31 cellular contexts compared by ENCODE assay signal in genomic region chr21:16554522-16554921, GRCh38.
A peak's percentile ranks its signal among the peaks of the same experiment; 100 is the strongest.
DNase-seq lines count a peak whose midpoint lies in the region; ATAC-seq and TF ChIP-seq lines count a peak whose summit lies in the region.
"Had no signal": no experiment of that assay in that cellular context is flagged by ENCODE, and none has a peak within 500 bp of the region (broad histone marks: within the 10 kb centered on the region; RNA-seq: fewer than 3 reads in every experiment).

No MANE protein-coding gene starts in this region.

- H3K4me1 Mint-ChIP-seq in H9 (peaks cover 11 to 15% of the 10 kb centered on the region in 2 experiments), nephron progenitor cell (no peaks in the 10 kb centered on the region)
- H3K4me1 Mint-ChIP-seq in activated CD8-positive, alpha-beta T cell treated with anti-CD3 and anti-CD28 coated beads, Interleukin-2, amount 10 ng/mL, durations not matched to agents 7 days and 5 days (ENCODE audit: low read depth): no peaks in the 10 kb centered on the region
- H3K4me1 Mint-ChIP-seq: activated CD4-positive, alpha-beta T cell treated with anti-CD3 and anti-CD28 coated beads, Interleukin-2, amount 10 ng/mL, durations not matched to agents 7 days and 5 days; activated naive CD8-positive, alpha-beta T cell treated with anti-CD3 and anti-CD28 coated beads, Interleukin-2, amount 10 ng/mL, durations not matched to agents 7 days and 5 days had no signal

- H3K4me3 Mint-ChIP-seq in H9: no peak overlapping the region
- H3K4me3 Mint-ChIP-seq in nephron progenitor cell: no peak overlapping the region
- no peak overlapping the region for H3K4me3 Mint-ChIP-seq in activated CD8-positive, alpha-beta T cell treated with anti-CD3 and anti-CD28 coated beads, Interleukin-2, amount 10 ng/mL, durations not matched to agents 7 days and 5 days
- H3K4me3 Mint-ChIP-seq: activated CD4-positive, alpha-beta T cell treated with anti-CD3 and anti-CD28 coated beads, Interleukin-2, amount 10 ng/mL, durations not matched to agents 7 days and 5 days; activated naive CD8-positive, alpha-beta T cell treated with anti-CD3 and anti-CD28 coated beads, Interleukin-2, amount 10 ng/mL, durations not matched to agents 7 days and 5 days; activated T-cell treated with anti-CD3 and anti-CD28 coated beads, Interleukin-2, amount 50 U/mL, for 4 hours; effector memory CD8-positive, alpha-beta T cell had no signal

- no peak overlapping the region for H3T11ph ChIP-seq in H9 (ENCODE audit: low read length)

- H3K4me3 ChIP-seq in left ventricle myocardium inferior: no peak overlapping the region
- H3K4me3 ChIP-seq: ascending aorta, BLaER1, cardiac muscle cell, coronary artery, hepatocyte, PC-9 had no signal

- H3K79me2 ChIP-seq in H9 (ENCODE audit: insufficient read depth, low read length): no peaks in the 10 kb centered on the region
- H3K79me2 ChIP-seq: hepatocyte had no signal

- DNase-seq in H9: no peak
- DNase-seq in dermis blood vessel endothelial cell: peak; percentile 46
- DNase-seq in left ventricle myocardium inferior: peak; percentile 36
- no peak for DNase-seq in nephron progenitor cell
- no peak for DNase-seq in activated CD8-positive, alpha-beta T cell treated with anti-CD3 and anti-CD28 coated beads, Interleukin-2, amount 10 ng/mL, durations not matched to agents 7 days and 5 days
- DNase-seq: activated CD4-positive, alpha-beta T cell treated with anti-CD3 and anti-CD28 coated beads, Interleukin-2, amount 10 ng/mL, durations not matched to agents 7 days and 5 days; activated gamma-delta T cell treated with Interleukin-2 at 50 U/mL for 16 hours; activated naive CD8-positive, alpha-beta T cell treated with anti-CD3 and anti-CD28 coated beads, Interleukin-2, amount 10 ng/mL, durations not matched to agents 7 days and 5 days; activated T-cell treated with anti-CD3 and anti-CD28 coated beads, Interleukin-2, amount 50 U/mL, for 4 hours; effector memory CD8-positive, alpha-beta T cell; EL; foreskin keratinocyte; Karpas-422; mesendoderm; NCI-H1417 treated with DMSO at 0.1 percent for 48 hours; NCI-H2081; NCI-H2227 treated with DMSO at 0.1 percent for 48 hours; NCI-H69; PC-9; SHP77; stimulated activated CD4-positive, alpha-beta T cell treated with anti-CD3 and anti-CD28 coated beads, Interleukin-4, amount 100 ng/mL, for 4 hours; trophoblast cell; WERI-Rb-1 had no signal

- intact Hi-C loops in left ventricle myocardium inferior (cut with micrococcal nuclease): no loop called here

- peak overlapping the region; percentile 64 for H3K18ac ChIP-seq in H9 (ENCODE audit: insufficient read length, low read depth, low read length)

- H3K27ac Mint-ChIP-seq in H9 (peak overlapping the region; percentile 28 to 74 (median 49); a peak in 6 of 7 replicates), nephron progenitor cell (peak overlapping the region; percentile 57)
- no peak overlapping the region for H3K27ac Mint-ChIP-seq in activated CD8-positive, alpha-beta T cell treated with anti-CD3 and anti-CD28 coated beads, Interleukin-2, amount 10 ng/mL, durations not matched to agents 7 days and 5 days
- H3K27ac Mint-ChIP-seq: activated CD4-positive, alpha-beta T cell treated with anti-CD3 and anti-CD28 coated beads, Interleukin-2, amount 10 ng/mL, durations not matched to agents 7 days and 5 days; activated naive CD8-positive, alpha-beta T cell treated with anti-CD3 and anti-CD28 coated beads, Interleukin-2, amount 10 ng/mL, durations not matched to agents 7 days and 5 days; effector memory CD8-positive, alpha-beta T cell; progenitor cell of endocrine pancreas had no signal

- H3K9me3 Mint-ChIP-seq in H9 (no peaks in the 10 kb centered on the region), nephron progenitor cell (peaks cover 6% of the 10 kb centered on the region)
- peaks cover 5% of the 10 kb centered on the region for H3K9me3 Mint-ChIP-seq in activated CD8-positive, alpha-beta T cell treated with anti-CD3 and anti-CD28 coated beads, Interleukin-2, amount 10 ng/mL, durations not matched to agents 7 days and 5 days (ENCODE audit: insufficient read depth)

- H3K56ac ChIP-seq in H9 (ENCODE audit: insufficient read length, low read depth, low read length): no peak overlapping the region

- H3K27ac ChIP-seq in H9 (ENCODE audit: insufficient read length, low read depth, low read length) (no peak overlapping the region), left ventricle myocardium inferior (replicated peaks) (peak overlapping the region; percentile 43)
- H3K27ac ChIP-seq: ascending aorta, BLaER1, cardiac muscle cell, foreskin keratinocyte, hepatocyte, PC-9, WERI-Rb-1 had no signal

- H3K23me2 ChIP-seq in H9 (ENCODE audit: insufficient read length, low read depth, low read length, poor library complexity, severe bottlenecking): no peaks in the 10 kb centered on the region

- ATAC-seq in HG02938 (IDR thresholded peaks at IDR 0.05; ENCODE audit: unreplicated experiment) (no peak), GM21737 (IDR thresholded peaks at IDR 0.05; ENCODE audit: unreplicated experiment) (no peak)
- ATAC-seq in activated CD8-positive, alpha-beta T cell treated with anti-CD3 and anti-CD28 coated beads, Interleukin-2, amount 10 ng/mL, durations not matched to agents 7 days and 5 days: no peak
- ATAC-seq: activated T-cell treated with anti-CD3 and anti-CD28 coated beads, Interleukin-2, amount 50 U/mL, for 4 hours; effector memory CD8-positive, alpha-beta T cell; foreskin keratinocyte had no signal

- no peak overlapping the region for H2BK12ac ChIP-seq in H9 (ENCODE audit: insufficient read length, low read depth, low read length)

- no CpG with 5 or more reads among the region's 9 CpGs for WGBS in H9 (ENCODE audit: extremely low coverage, insufficient read length, low lambda C conversion rate)

- H3K9ac ChIP-seq in H9 (ENCODE audit: extremely low read depth, insufficient read length, low read length): no peak overlapping the region
- H3K9ac ChIP-seq: BLaER1 had no signal

- no peaks in the 10 kb centered on the region for H4K20me1 ChIP-seq in H9 (ENCODE audit: control insufficient read depth, insufficient read depth, insufficient read length)
- H4K20me1 ChIP-seq: BLaER1 had no signal

- H2BK20ac ChIP-seq in H9 (ENCODE audit: low read depth, low read length, poor library complexity, severe bottlenecking): no peak overlapping the region

- H2BK120ac ChIP-seq in H9 (ENCODE audit: low read depth, low read length, poor library complexity, severe bottlenecking): peak overlapping the region; percentile 6

- no peaks in the 10 kb centered on the region for H3K79me1 ChIP-seq in H9 (ENCODE audit: insufficient read depth, low read depth, low read length, poor library complexity, severe bottlenecking)

- H3K36me3 ChIP-seq in left ventricle myocardium inferior: peaks cover 3% of the 10 kb centered on the region
- H3K36me3 ChIP-seq: ascending aorta, BLaER1, cardiac muscle cell, WERI-Rb-1 had no signal

- H3K9me3 ChIP-seq in H9 (ENCODE audit: control insufficient read depth, low read depth, low read length) (no peaks in the 10 kb centered on the region), left ventricle myocardium inferior (replicated peaks) (no peaks in the 10 kb centered on the region)
- H3K9me3 ChIP-seq: ascending aorta, BLaER1 had no signal

- H3K23ac ChIP-seq in H9 (ENCODE audit: insufficient read length, low read depth, low read length): no peak overlapping the region

- no peak overlapping the region for H3K4me2 ChIP-seq in H9 (ENCODE audit: insufficient read depth, insufficient read length, low read length)
- H3K4me2 ChIP-seq: BLaER1, hepatocyte, PC-9 had no signal

- no peak overlapping the region for H3K4ac ChIP-seq in H9 (ENCODE audit: low read depth, low read length)

- H4K5ac ChIP-seq in H9 (ENCODE audit: insufficient read length, low read depth, low read length): no peak overlapping the region

- H3K4me1 ChIP-seq in H9 (ENCODE audit: insufficient read depth, low read length) (no peaks in the 10 kb centered on the region; the same call in 1 of the 2 replicates), left ventricle myocardium inferior (peaks cover 16% of the 10 kb centered on the region)
- H3K4me1 ChIP-seq: ascending aorta, BLaER1, foreskin keratinocyte had no signal

- peak overlapping the region; percentile 40; the same call in 1 of the 2 replicates for H3K14ac ChIP-seq in H9 (ENCODE audit: insufficient read depth, low read length)

- H3K27me3 Mint-ChIP-seq in H9 (ENCODE audit: low read depth): no peaks in the 10 kb centered on the region
- no peaks in the 10 kb centered on the region for H3K27me3 Mint-ChIP-seq in nephron progenitor cell (ENCODE audit: low read depth, poor library complexity)
- H3K27me3 Mint-ChIP-seq in activated CD8-positive, alpha-beta T cell treated with anti-CD3 and anti-CD28 coated beads, Interleukin-2, amount 10 ng/mL, durations not matched to agents 7 days and 5 days (ENCODE audit: low read depth): no peaks in the 10 kb centered on the region
- H3K27me3 Mint-ChIP-seq: activated CD4-positive, alpha-beta T cell treated with anti-CD3 and anti-CD28 coated beads, Interleukin-2, amount 10 ng/mL, durations not matched to agents 7 days and 5 days; activated naive CD8-positive, alpha-beta T cell treated with anti-CD3 and anti-CD28 coated beads, Interleukin-2, amount 10 ng/mL, durations not matched to agents 7 days and 5 days; effector memory CD8-positive, alpha-beta T cell; progenitor cell of endocrine pancreas had no signal

- H3K27me3 ChIP-seq in H9 (ENCODE audit: insufficient read depth, low read length): no peaks in the 10 kb centered on the region
- no peaks in the 10 kb centered on the region for H3K27me3 ChIP-seq in left ventricle myocardium inferior (ENCODE audit: low read depth)
- H3K27me3 ChIP-seq: ascending aorta, BLaER1, cardiac muscle cell, foreskin keratinocyte, hepatocyte had no signal

- CTCF ChIA-PET in activated CD8-positive, alpha-beta T cell treated with anti-CD3 and anti-CD28 coated beads, Interleukin-2, amount 10 ng/mL, durations not matched to agents 7 days and 5 days (lab: Charles Lee): no interaction called here

- TF ChIP-seq CTCF in H9 (conservative IDR thresholded peaks at IDR 0.05) (no peak), left ventricle myocardium inferior (IDR thresholded peaks at IDR 0.05; ENCODE audit: borderline replicate concordance) (no peak), nephron progenitor cell (IDR thresholded peaks at IDR 0.05) (no peak)

- H2AFZ ChIP-seq in H9 (ENCODE audit: low read length): no peak overlapping the region
- H2AFZ ChIP-seq: hepatocyte, PC-9 had no signal

- no peak overlapping the region for H4K8ac ChIP-seq in H9 (replicated peaks; ENCODE audit: insufficient read length, low read depth, low read length)

- no peak overlapping the region for H2BK5ac ChIP-seq in H9 (ENCODE audit: insufficient read length, low read length)

- no peak overlapping the region for H4K91ac ChIP-seq in H9 (ENCODE audit: insufficient read length, low read depth, low read length)

- no peak overlapping the region for H2AK5ac ChIP-seq in H9 (ENCODE audit: insufficient read length, low read length)

- POLR2A ChIA-PET in activated CD8-positive, alpha-beta T cell treated with anti-CD3 and anti-CD28 coated beads, Interleukin-2, amount 10 ng/mL, durations not matched to agents 7 days and 5 days (lab: Charles Lee): no interaction called here

- H2BK15ac ChIP-seq in H9 (ENCODE audit: low read depth, low read length): no peak overlapping the region

- H3K36me3 Mint-ChIP-seq in H9 (ENCODE audit: insufficient read depth in 1 of 3, low read depth in 3 of 3) (no peaks in the 10 kb centered on the region; a peak in 2 of 7 replicates), nephron progenitor cell (ENCODE audit: low read depth) (peaks cover 6% of the 10 kb centered on the region)
- no peaks in the 10 kb centered on the region for H3K36me3 Mint-ChIP-seq in activated CD8-positive, alpha-beta T cell treated with anti-CD3 and anti-CD28 coated beads, Interleukin-2, amount 10 ng/mL, durations not matched to agents 7 days and 5 days (ENCODE audit: low read depth)
- H3K36me3 Mint-ChIP-seq: activated naive CD8-positive, alpha-beta T cell treated with anti-CD3 and anti-CD28 coated beads, Interleukin-2, amount 10 ng/mL, durations not matched to agents 7 days and 5 days had no signal

Comparison
In these comparisons a context has a peak if more than half of its experiments do, and no peak if none do; other contexts are left out.
1. DNase-seq: peak in dermis blood vessel endothelial cell (single experiment) and left ventricle myocardium inferior (single experiment); none in H9 (single experiment), nephron progenitor cell (single experiment) and activated CD8-positive, alpha-beta T cell treated with anti-CD3 and anti-CD28 coated beads, Interleukin-2, amount 10 ng/mL, durations not matched to agents 7 days and 5 days (single experiment).